15 cellular contexts compared by ENCODE assay signal in genomic region chr2:9057939-9058761, GRCh38. TPM values are rescaled to one million over a fixed set of nuclear protein-coding genes. Genes with fewer than 3 reads are reported as not detected.
DNase-seq lines count a peak whose midpoint lies in the region; ATAC-seq and TF ChIP-seq lines count a peak whose summit lies in the region.
"Had no signal": no experiment of that assay in that cellular context is flagged by ENCODE, and none has a peak within 500 bp of the region (broad histone marks: within the 10 kb centered on the region; RNA-seq: fewer than 3 reads in every experiment).

No MANE protein-coding gene starts in this region.

- in situ Hi-C loops in astrocyte of the spinal cord (cut with HindIII; ENCODE audit: low sequenced_read_pairs), result no loop called here

- POLR2A ChIA-PET in AG04449 (lab: Yijun Ruan, JAX), result no interaction called here

- ATAC-seq in GM19351 (IDR thresholded peaks at IDR 0.05; ENCODE audit: unreplicated experiment), result no peak
- ATAC-seq: HepG2, mucosa of descending colon, upper lobe of right lung had no signal

- H3K36me3 Mint-ChIP-seq in HFFc6 (ENCODE audit: low read depth), result peaks cover 5% of the 10 kb centered on the region
- H3K36me3 Mint-ChIP-seq in activated T-helper 1 cell treated with anti-CD3 and anti-CD28 coated beads, Interleukin-12 subunit alpha, Interleukin-12 subunit beta, Interleukin-2, Interleukin-4 antibody, amounts not matched to agents 30 ng/mL and 10 ng/mL and 1 ng/mL, durations not matched to agents 14 hours and 24 hours and 36 hours (ENCODE audit: low read depth), result no peaks in the 10 kb centered on the region
- H3K36me3 Mint-ChIP-seq: activated naive CD8-positive, alpha-beta T cell had no signal

- H3K4me1 Mint-ChIP-seq in HFFc6 (ENCODE audit: low read depth), result peaks cover 41% of the 10 kb centered on the region
- H3K4me1 Mint-ChIP-seq in activated T-helper 1 cell treated with anti-CD3 and anti-CD28 coated beads, Interleukin-12 subunit alpha, Interleukin-12 subunit beta, Interleukin-2, Interleukin-4 antibody, amounts not matched to agents 30 ng/mL and 10 ng/mL and 1 ng/mL, durations not matched to agents 14 hours and 24 hours and 36 hours (ENCODE audit: low read depth), result no peaks in the 10 kb centered on the region

- no peak overlapping the region for H3K4me3 ChIP-seq in AG04449 (ENCODE audit: low read depth, low read length)
- H3K4me3 ChIP-seq in astrocyte of the spinal cord (ENCODE audit: low read depth, low read length), result no peak overlapping the region
- H3K4me3 ChIP-seq: BLaER1 treated with 17β-estradiol and CSF1 and Interleukin-3, amounts not matched to agents 10 nM and 100 nM; mucosa of descending colon; upper lobe of right lung had no signal

- H3K4me3 Mint-ChIP-seq in HFFc6, result peak overlapping the region; percentile 30
- no peak overlapping the region for H3K4me3 Mint-ChIP-seq in activated T-helper 1 cell treated with anti-CD3 and anti-CD28 coated beads, Interleukin-12 subunit alpha, Interleukin-12 subunit beta, Interleukin-2, Interleukin-4 antibody, amounts not matched to agents 30 ng/mL and 10 ng/mL and 1 ng/mL, durations not matched to agents 14 hours and 24 hours and 36 hours
- H3K4me3 Mint-ChIP-seq: activated naive CD8-positive, alpha-beta T cell had no signal

- TF ChIP-seq CTCF in AG04449 (IDR thresholded peaks at IDR 0.05; ENCODE audit: insufficient read depth, low read length, missing control alignments), result no peak
- TF ChIP-seq CTCF in HFFc6 (IDR thresholded peaks at IDR 0.05), result no peak
- TF ChIP-seq CTCF in astrocyte of the spinal cord (IDR thresholded peaks at IDR 0.05; ENCODE audit: low read depth, low read length), result no peak

- no peaks in the 10 kb centered on the region for H3K9me3 Mint-ChIP-seq in HFFc6
- peaks cover 11% of the 10 kb centered on the region for H3K9me3 Mint-ChIP-seq in activated T-helper 1 cell treated with anti-CD3 and anti-CD28 coated beads, Interleukin-12 subunit alpha, Interleukin-12 subunit beta, Interleukin-2, Interleukin-4 antibody, amounts not matched to agents 30 ng/mL and 10 ng/mL and 1 ng/mL, durations not matched to agents 14 hours and 24 hours and 36 hours

- CTCF ChIA-PET in AG04449 (lab: Yijun Ruan, JAX), result interaction anchor here (0.6 to 1.2 kb wide), 3 partner anchors 9 to 44 kb away, joined by 3 to 5 read pairs (median 3); no protein-coding TSS in a partner anchor

- intact Hi-C loops in activated T-helper 1 cell treated with anti-CD3 and anti-CD28 coated beads, Interleukin-12 subunit alpha, Interleukin-12 subunit beta, Interleukin-2, Interleukin-4 antibody, amounts not matched to agents 30 ng/mL and 10 ng/mL and 1 ng/mL, durations not matched to agents 14 hours and 24 hours and 36 hours (cut with micrococcal nuclease), result no loop called here

- DNase-seq in AG04449 (ENCODE audit: low read depth, low spot score) (peak; percentile 7), HFFc6 (peak; percentile 74), astrocyte of the spinal cord (ENCODE audit: low read depth, low spot score) (peak; percentile 81), iris pigment epithelial cell (ENCODE audit: low read depth) (peak; percentile 98), occipital lobe (lab: John Stamatoyannopoulos, UW) (no peak), nucleus accumbens (lab: John Stamatoyannopoulos, UW) (no peak)
- DNase-seq in activated T-helper 1 cell treated with anti-CD3 and anti-CD28 coated beads, Interleukin-12 subunit alpha, Interleukin-12 subunit beta, Interleukin-2, Interleukin-4 antibody, amounts not matched to agents 30 ng/mL and 10 ng/mL and 1 ng/mL, durations not matched to agents 14 hours and 24 hours and 36 hours (ENCODE audit: low spot score), result no peak
- DNase-seq: effector CD8-positive, alpha-beta T cell; mucosa of descending colon; NCI-H187 treated with DMSO at 0.1 percent for 48 hours; upper lobe of right lung had no signal

- H3K27me3 Mint-ChIP-seq in HFFc6 (ENCODE audit: insufficient read depth), result no peaks in the 10 kb centered on the region; the same call in 1 of the 2 replicates
- peaks cover 3% of the 10 kb centered on the region for H3K27me3 Mint-ChIP-seq in activated T-helper 1 cell treated with anti-CD3 and anti-CD28 coated beads, Interleukin-12 subunit alpha, Interleukin-12 subunit beta, Interleukin-2, Interleukin-4 antibody, amounts not matched to agents 30 ng/mL and 10 ng/mL and 1 ng/mL, durations not matched to agents 14 hours and 24 hours and 36 hours (ENCODE audit: insufficient read depth)

- H3K27ac Mint-ChIP-seq in HFFc6, result peak overlapping the region; percentile 76
- H3K27ac Mint-ChIP-seq in activated T-helper 1 cell treated with anti-CD3 and anti-CD28 coated beads, Interleukin-12 subunit alpha, Interleukin-12 subunit beta, Interleukin-2, Interleukin-4 antibody, amounts not matched to agents 30 ng/mL and 10 ng/mL and 1 ng/mL, durations not matched to agents 14 hours and 24 hours and 36 hours, result no peak overlapping the region
- H3K27ac Mint-ChIP-seq: activated naive CD8-positive, alpha-beta T cell had no signal

RNA-seq across cellular contexts. Expression of gene MBOAT2, which starts 54.7 kb away (rescaled TPM):
- 10 to 100 TPM; 49.8 to 66.2 (median 55.7) TPM for total RNA-seq in HFFc6 (2021; fragmentation: NEBNext Ultra II Directional; extraction: Animal tissue kit (Norgen Biotek cat#: 25700))
- total RNA-seq in occipital lobe, result 189 TPM
- 2.9 and 4.5 TPM in 2 replicates for total RNA-seq in activated T-helper 1 cell treated with anti-CD3 and anti-CD28 coated beads, Interleukin-12 subunit alpha, Interleukin-12 subunit beta, Interleukin-2, Interleukin-4 antibody, amounts not matched to agents 30 ng/mL and 10 ng/mL and 1 ng/mL, durations not matched to agents 14 hours and 24 hours and 36 hours

Comparison
In these comparisons a context has a peak if more than half of its experiments do, and no peak if none do; other contexts are left out.
1. DNase-seq: peak in AG04449 (single experiment), HFFc6 (single experiment), astrocyte of the spinal cord (single experiment) and iris pigment epithelial cell (single experiment); none in occipital lobe (single experiment), nucleus accumbens (0 of 56) and activated T-helper 1 cell treated with anti-CD3 and anti-CD28 coated beads, Interleukin-12 subunit alpha, Interleukin-12 subunit beta, Interleukin-2, Interleukin-4 antibody, amounts not matched to agents 30 ng/mL and 10 ng/mL and 1 ng/mL, durations not matched to agents 14 hours and 24 hours and 36 hours (single experiment).